Comparison of ENCODE assay signal across 2 cellular contexts in genomic region chrX:100650841-100651240, GRCh38.
A peak's percentile ranks its signal among the peaks of the same experiment; 100 is the strongest.
TF ChIP-seq lines count a peak whose summit lies in the region.

No MANE protein-coding gene starts in this region.

TF ChIP-seq in liver, 16 proteins besides CTCF, POLR2A, EP300 and RAD21:
- no peak for TF ChIP-seq FOXA2 (IDR thresholded peaks at IDR 0.05)
- TF ChIP-seq HNF4A (conservative IDR thresholded peaks at IDR 0.05), result peak; percentile 25
- no peak for TF ChIP-seq HNF4G (IDR thresholded peaks at IDR 0.05)
- TF ChIP-seq RXRA (IDR thresholded peaks at IDR 0.05), result peak; percentile 31 to 40
- TF ChIP-seq YY1 (IDR thresholded peaks at IDR 0.05), result no peak
- TF ChIP-seq SP1 (IDR thresholded peaks at IDR 0.05), result peak; percentile 49
- TF ChIP-seq ATF3 (IDR thresholded peaks at IDR 0.05), result peak; percentile 78

TF ChIP-seq in HepG2, 621 proteins besides CTCF, POLR2A, EP300 and RAD21:
- TF ChIP-seq NCOA2 (CRISPR knock-in tag; IDR thresholded peaks at IDR 0.05) (no peak), NFKB2 (CRISPR knock-in tag; IDR thresholded peaks at IDR 0.05; ENCODE audit: borderline replicate concordance) (no peak), ZNF597 (CRISPR knock-in tag; IDR thresholded peaks at IDR 0.05) (no peak), ZIK1 (CRISPR knock-in tag; IDR thresholded peaks at IDR 0.05; ENCODE audit: borderline replicate concordance, low read depth) (no peak), SMAD3 (CRISPR knock-in tag; IDR thresholded peaks at IDR 0.05) (no peak), DR1 (CRISPR knock-in tag; IDR thresholded peaks at IDR 0.05) (no peak), ESRRA (CRISPR knock-in tag; IDR thresholded peaks at IDR 0.05; ENCODE audit: low read depth) (no peak), ZBTB38 (CRISPR knock-in tag; IDR thresholded peaks at IDR 0.05) (no peak), EZH2 (conservative IDR thresholded peaks at IDR 0.05; ENCODE audit: low read depth, low read length) (no peak), MLXIP (CRISPR knock-in tag; IDR thresholded peaks at IDR 0.05; ENCODE audit: borderline replicate concordance) (no peak), ZNF136 (CRISPR knock-in tag; IDR thresholded peaks at IDR 0.05; ENCODE audit: low read depth) (no peak), CCDC6 (CRISPR knock-in tag; IDR thresholded peaks at IDR 0.05) (no peak), ZNF703 (CRISPR knock-in tag; IDR thresholded peaks at IDR 0.05; ENCODE audit: borderline replicate concordance) (no peak), ZNF460 (CRISPR knock-in tag; IDR thresholded peaks at IDR 0.05; ENCODE audit: borderline replicate concordance) (no peak)
